ENCODE assay signal across 16 cellular contexts in genomic region chr1:235703516-235703915, GRCh38. TPM values are rescaled to one million over a fixed set of nuclear protein-coding genes. Genes with fewer than 3 reads are reported as not detected.
DNase-seq lines count a peak whose midpoint lies in the region; ATAC-seq, FAIRE-seq and TF ChIP-seq lines count a peak whose summit lies in the region.
"Had no signal": no experiment of that assay in that cellular context is flagged by ENCODE, and none has a peak within 500 bp of the region (broad histone marks: within the 10 kb centered on the region; RNA-seq: fewer than 3 reads in every experiment).

No MANE protein-coding gene starts in this region.

- WGBS in psoas muscle, 3 donors = 84 to 93% (median 90%) methylated on average over 2 of the region's 2 CpGs

- H3K9me3 ChIP-seq in endothelial cell of umbilical vein (replicated peaks; ENCODE audit: control insufficient read depth, insufficient read depth, low read length) = no peaks in the 10 kb centered on the region
- no peaks in the 10 kb centered on the region for H3K9me3 ChIP-seq in neutrophil
- H3K9me3 ChIP-seq in left lung = no peaks in the 10 kb centered on the region
- H3K9me3 ChIP-seq in psoas muscle = no peaks in the 10 kb centered on the region
- H3K9me3 ChIP-seq: left ventricle myocardium inferior, Peyer's patch had no signal

- H3K4me1 ChIP-seq in endothelial cell of umbilical vein (ENCODE audit: control insufficient read depth, extremely low read depth, insufficient read depth, low read length) = no peaks in the 10 kb centered on the region
- H3K4me1 ChIP-seq in neutrophil (ENCODE audit: control insufficient read depth in 1 of 2, insufficient read depth in 1 of 2, low read depth in 1 of 2, low read length in 1 of 2) = no peaks in the 10 kb centered on the region
- H3K4me1 ChIP-seq in left lung = no peaks in the 10 kb centered on the region
- H3K4me1 ChIP-seq in psoas muscle = no peaks in the 10 kb centered on the region
- H3K4me1 ChIP-seq: left ventricle myocardium inferior, Peyer's patch had no signal

- no peaks in the 10 kb centered on the region for H3K79me2 ChIP-seq in endothelial cell of umbilical vein (ENCODE audit: control insufficient read depth, insufficient read depth, low read length)

- H3K4me2 ChIP-seq in endothelial cell of umbilical vein (ENCODE audit: insufficient read depth, low read length) = no peak overlapping the region

- no peak overlapping the region for H3K4me3 ChIP-seq in endothelial cell of umbilical vein (replicated peaks in 1 of 3; ENCODE audit: insufficient read depth in 1 of 3, low read depth in 1 of 3, low read length in 3 of 3)
- no peak overlapping the region for H3K4me3 ChIP-seq in neutrophil (ENCODE audit: low read depth in 1 of 2, low read length in 1 of 2)
- H3K4me3 ChIP-seq in left lung = no peak overlapping the region
- H3K4me3 ChIP-seq in psoas muscle = no peak overlapping the region
- H3K4me3 ChIP-seq: left ventricle myocardium inferior, Peyer's patch had no signal

- BruUV-seq in endothelial cell of umbilical vein (replicated peaks; lab: Mats Ljungman, UMichigan) = no TSS peak

- POLR2A ChIA-PET in endothelial cell of umbilical vein (lab: Charles Lee) = no interaction called here

- CTCF ChIA-PET in endothelial cell of umbilical vein (lab: Charles Lee) = interaction anchor here (1.0 to 1.3 kb wide), 3 partner anchors 9 to 198 kb away, joined by 3 read pairs; no protein-coding TSS in a partner anchor

- TF ChIP-seq POLR2A in endothelial cell of umbilical vein (IDR thresholded peaks at IDR 0.05; ENCODE audit: low read depth, low read length) = no peak

- DNase-seq in GM03348 (ENCODE audit: low spot score) = peak; percentile 56
- DNase-seq in RCC 7860 (ENCODE audit: low spot score) = peak; percentile 82
- DNase-seq in endothelial cell of umbilical vein (ENCODE audit: low read depth, low spot score) = peak; percentile 12
- no peak for DNase-seq in left lung
- DNase-seq in UCSD-AML1 (lab: John Stamatoyannopoulos, UW; ENCODE audit: unreplicated experiment) = no peak
- no peak for DNase-seq in psoas muscle
- no peak for DNase-seq in GDM1 (lab: John Stamatoyannopoulos, UW)
- DNase-seq: amygdala; left ventricle myocardium inferior; natural killer cell; NCI-H1436 treated with DMSO at 0.1 percent for 48 hours; Peyer's patch; stimulated activated CD4-positive, alpha-beta T cell treated with anti-CD3 and anti-CD28 coated beads, Interleukin-4, amount 100 ng/mL, for 4 hours had no signal

- TF ChIP-seq CTCF in endothelial cell of umbilical vein (IDR thresholded peaks at IDR 0.05; ENCODE audit: extremely low read depth in 1 of 2, insufficient read depth in 1 of 2, low read depth in 1 of 2, low read length in 2 of 2) (no peak), neutrophil (IDR thresholded peaks at IDR 0.05) (no peak), left lung (IDR thresholded peaks at IDR 0.05) (no peak), psoas muscle (IDR thresholded peaks at IDR 0.05) (no peak)

- FAIRE-seq in RCC 7860 (lab: Jason Lieb, UNC) = peak; percentile 85
- FAIRE-seq in endothelial cell of umbilical vein (lab: Jason Lieb, UNC) = no peak

- H3K9me1 ChIP-seq in endothelial cell of umbilical vein (replicated peaks; ENCODE audit: control insufficient read depth, extremely low read depth, insufficient read depth, low read length) = no peaks in the 10 kb centered on the region

- H3K27ac ChIP-seq in endothelial cell of umbilical vein (ENCODE audit: insufficient read depth, low read depth, low read length) (no peak overlapping the region), neutrophil (peak overlapping the region; percentile 0), left lung (no peak overlapping the region), psoas muscle (no peak overlapping the region)
- H3K27ac ChIP-seq: left ventricle myocardium inferior, Peyer's patch had no signal

- no peak overlapping the region for H2AFZ ChIP-seq in endothelial cell of umbilical vein (ENCODE audit: low read depth, low read length)

- ATAC-seq in left lung = no peak
- no peak for ATAC-seq in psoas muscle
- ATAC-seq: natural killer cell; sciatic nerve; stimulated activated effector memory CD8-positive, alpha-beta T cell treated with anti-CD3 and anti-CD28 coated beads, Interleukin-12 subunit alpha, Interleukin-12 subunit beta, amount 100 ng/mL, for 72 hours had no signal

- peaks cover 0 to 3% of the 10 kb centered on the region in 2 experiments for H3K36me3 ChIP-seq in endothelial cell of umbilical vein (ENCODE audit: control insufficient read depth in 2 of 2, extremely low read depth in 1 of 2, insufficient read depth in 2 of 2, low read length in 2 of 2)
- H3K36me3 ChIP-seq in neutrophil = peaks cover 100% of the 10 kb centered on the region
- peaks cover 0 to 90% of the 10 kb centered on the region in 2 donors for H3K36me3 ChIP-seq in left lung
- peaks cover 3 to 79% of the 10 kb centered on the region in 2 donors for H3K36me3 ChIP-seq in psoas muscle (ENCODE audit: insufficient read depth in 1 of 2, low read depth in 1 of 2)

- no peaks in the 10 kb centered on the region for H3K27me3 ChIP-seq in endothelial cell of umbilical vein (ENCODE audit: control insufficient read depth in 2 of 2, insufficient read depth in 2 of 2, low read length in 2 of 2)
- H3K27me3 ChIP-seq in neutrophil = no peaks in the 10 kb centered on the region
- H3K27me3 ChIP-seq in left lung = no peaks in the 10 kb centered on the region
- no peaks in the 10 kb centered on the region for H3K27me3 ChIP-seq in psoas muscle (ENCODE audit: insufficient read depth in 3 of 3, low read length in 2 of 3)
- H3K27me3 ChIP-seq: Peyer's patch had no signal

- intact Hi-C loops in endothelial cell of umbilical vein (cut with micrococcal nuclease) = no loop called here
- intact Hi-C loops in left lung (cut with DNase I) = no loop called here
- intact Hi-C loops in psoas muscle (cut with DNase I) = no loop called here

- H4K20me1 ChIP-seq in endothelial cell of umbilical vein (replicated peaks; ENCODE audit: control insufficient read depth, extremely low read depth, insufficient read depth, low read length) = no peaks in the 10 kb centered on the region

- dilution Hi-C loops in endothelial cell of umbilical vein (cut with MboI; ENCODE audit: extremely low pct_ligation_motif_present, low sequenced_read_pairs) = no loop called here

- H3K9ac ChIP-seq in endothelial cell of umbilical vein (replicated peaks; ENCODE audit: extremely low read depth, insufficient read depth, low read length) = no peak overlapping the region

TF ChIP-seq in endothelial cell of umbilical vein, 7 proteins besides CTCF, POLR2A, EP300 and RAD21:
- TF ChIP-seq JUN (IDR thresholded peaks at IDR 0.05; ENCODE audit: borderline replicate concordance, insufficient read depth, insufficient read length, low read depth) (no peak), MAX (IDR thresholded peaks at IDR 0.05; ENCODE audit: insufficient read depth, insufficient read length) (no peak), MYC (IDR thresholded peaks at IDR 0.05; ENCODE audit: low read depth, low read length) (no peak), FOS (IDR thresholded peaks at IDR 0.05; ENCODE audit: borderline replicate concordance, insufficient read depth, low read length) (no peak), GATA2 (IDR thresholded peaks at IDR 0.05; ENCODE audit: insufficient read depth, insufficient read length, low read depth, low read length) (no peak), POLR2AphosphoS5 (IDR thresholded peaks at IDR 0.05; ENCODE audit: insufficient read depth, low read depth, low read length) (no peak), EZH2 (IDR thresholded peaks at IDR 0.05; ENCODE audit: borderline replicate concordance, low read depth, low read length, severe bottlenecking) (no peak)

RNA-seq across cellular contexts. Expression of gene GNG4, which starts 53.9 kb away (rescaled TPM):
- total RNA-seq in endothelial cell of umbilical vein (not detected in 2 replicates), left lung (not detected), psoas muscle (not detected)
- polyA plus RNA-seq in endothelial cell of umbilical vein (0.10 TPM in 2 replicates), psoas muscle (under 1 TPM; 0.04 to 0.41 (median 0.05) TPM)
- not detected in 2 replicates for polyA plus RNA-seq in endothelial cell of umbilical vein (2011; cell fraction: cytosol; rRNA removed)
- polyA plus RNA-seq in endothelial cell of umbilical vein (2011; cell fraction: nucleus; rRNA removed) = not detected in 2 replicates
- polyA plus RNA-seq in endothelial cell of umbilical vein (2012) = not detected in 2 replicates
- not detected in 2 replicates for polyA minus RNA-seq in endothelial cell of umbilical vein
- not detected for polyA minus RNA-seq in endothelial cell of umbilical vein (2011; cell fraction: cytosol; rRNA and poly(A)+ RNA removed)
- not detected in 2 replicates for polyA minus RNA-seq in endothelial cell of umbilical vein (2011; cell fraction: nucleus; rRNA and poly(A)+ RNA removed)

Comparison
In these comparisons a context has a peak if more than half of its experiments do, and no peak if none do; other contexts are left out.
1. DNase-seq: peak in GM03348 (single experiment), RCC 7860 (single experiment) and endothelial cell of umbilical vein (single experiment); none in left lung (0 of 2), UCSD-AML1 (single experiment), psoas muscle (0 of 2) and GDM1 (single experiment).